28 cellular contexts compared by ENCODE assay signal in the genomic region with DNA sequence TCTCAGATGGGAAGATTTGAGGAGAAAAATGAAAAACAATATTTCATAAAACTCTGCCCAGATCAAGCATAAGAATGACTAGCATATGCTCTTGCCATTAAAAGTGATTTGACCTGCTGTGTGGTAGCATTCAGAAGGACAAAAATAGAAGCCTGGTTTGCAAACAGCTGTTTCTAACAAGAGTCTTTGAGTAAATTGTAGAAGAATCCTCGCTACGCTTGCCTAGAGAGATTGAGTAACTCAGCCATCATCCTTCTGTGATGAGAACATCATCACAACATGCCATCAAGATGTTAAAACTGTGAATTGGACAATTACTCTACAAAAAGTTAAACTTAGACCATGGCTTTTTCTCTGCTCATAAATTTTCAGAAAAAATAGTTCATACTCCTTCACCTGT.
A peak's percentile ranks its signal among the peaks of the same experiment; 100 is the strongest.
DNase-seq lines count a peak whose midpoint lies in the region; ATAC-seq and TF ChIP-seq lines count a peak whose summit lies in the region.
"Had no signal": no experiment of that assay in that cellular context is flagged by ENCODE, and none has a peak within 500 bp of the region (broad histone marks: within the 10 kb centered on the region; RNA-seq: fewer than 3 reads in every experiment).

No MANE protein-coding gene starts in this region.

- no peak for TF ChIP-seq POLR2A in gastroesophageal sphincter (IDR thresholded peaks at IDR 0.05)

- no peak for ATAC-seq in gastroesophageal sphincter
- no peak for ATAC-seq in left cardiac atrium
- ATAC-seq: GM12878; heart right ventricle; sciatic nerve; SK-N-SH treated with all-trans-retinoic acid at 6 μM for 48 hours; stimulated activated naive CD8-positive, alpha-beta T cell treated with anti-CD3 and anti-CD28 coated beads, Interleukin-15, Interleukin-2, amounts not matched to agents 100 U/mL and 50 U/mL, for 24 hours had no signal

- no peak overlapping the region for H3K4me3 ChIP-seq in foreskin fibroblast (ENCODE audit: low read depth in 1 of 2, low read length in 2 of 2)
- no peak overlapping the region for H3K4me3 ChIP-seq in skeletal muscle tissue (ENCODE audit: low read length in 3 of 3)
- no peak overlapping the region for H3K4me3 ChIP-seq in gastroesophageal sphincter
- H3K4me3 ChIP-seq: ascending aorta; BLaER1 treated with 17β-estradiol and CSF1 and Interleukin-3, amounts not matched to agents 10 nM and 100 nM; GM12878; heart right ventricle; vagina had no signal

- H3K4me1 ChIP-seq in skeletal muscle tissue (ENCODE audit: control insufficient read depth in 3 of 3, insufficient read depth in 3 of 3, low read length in 3 of 3) (peaks cover 0 to 7% (median 6%) of the 10 kb centered on the region in 3 donors), gastroesophageal sphincter (no peaks in the 10 kb centered on the region)
- H3K4me1 ChIP-seq: ascending aorta; BLaER1 treated with 17β-estradiol and CSF1 and Interleukin-3, amounts not matched to agents 10 nM and 100 nM; heart right ventricle; vagina had no signal

- H3K9me3 ChIP-seq in skeletal muscle tissue (ENCODE audit: control insufficient read depth in 3 of 3, low read length in 3 of 3) (no peaks in the 10 kb centered on the region), gastroesophageal sphincter (no peaks in the 10 kb centered on the region)
- H3K9me3 ChIP-seq: ascending aorta, heart right ventricle, vagina had no signal

- 56 to 90% methylated on average over 2 of the region's 2 CpGs for WGBS in gastroesophageal sphincter (ENCODE audit: low coverage in 1 of 2), 2 donors

- intact Hi-C loops in left cardiac atrium (cut with DNase I), result no loop called here

- TF ChIP-seq CTCF in foreskin fibroblast (IDR thresholded peaks at IDR 0.05; ENCODE audit: low read depth, low read length) (no peak), gastroesophageal sphincter (IDR thresholded peaks at IDR 0.05) (no peak)

- peak overlapping the region; percentile 10 for H3K27ac ChIP-seq in skeletal muscle tissue (ENCODE audit: low read depth, low read length)
- H3K27ac ChIP-seq in gastroesophageal sphincter, result no peak overlapping the region
- H3K27ac ChIP-seq: 22Rv1; ascending aorta; BLaER1 treated with 17β-estradiol and CSF1 and Interleukin-3, amounts not matched to agents 10 nM and 100 nM; heart right ventricle; KMS-11; vagina had no signal

- no peaks in the 10 kb centered on the region for H3K36me3 ChIP-seq in skeletal muscle tissue (ENCODE audit: control insufficient read depth in 3 of 3, insufficient read depth in 3 of 3, low read length in 3 of 3)
- H3K36me3 ChIP-seq in gastroesophageal sphincter, result no peaks in the 10 kb centered on the region
- H3K36me3 ChIP-seq: ascending aorta, heart right ventricle, vagina had no signal

- peak; percentile 5 for DNase-seq in DMS 273 (lab: John Stamatoyannopoulos, UW; ENCODE audit: unreplicated experiment)
- DNase-seq in DMS 273 treated with DMSO at 0.1 percent for 48 hours (lab: John Stamatoyannopoulos, UW), result no peak
- DNase-seq in LHCN-M2 (ENCODE audit: low read depth), result peak; percentile 83
- DNase-seq in foreskin fibroblast, result peak; percentile 68 to 80
- DNase-seq in effector CD4-positive, alpha-beta T cell, result no peak
- no peak for DNase-seq in left cardiac atrium
- DNase-seq: activated CD4-positive, alpha-beta T cell treated with anti-CD3 and anti-CD28 coated beads for 4 hours; activated effector memory CD4-positive, alpha-beta T cell treated with Interleukin-2 at 50 U/mL for 16 hours; activated T-cell treated with anti-CD3 and anti-CD28 coated beads for 4 hours; caudate nucleus; COR-L47; DMS79; heart right ventricle; MV-4-11; NCI-H146; NCI-H446 treated with DMSO at 0.1 percent for 48 hours; posterior cingulate gyrus; stimulated activated naive CD8-positive, alpha-beta T cell treated with anti-CD3 and anti-CD28 coated beads, Interleukin-15, Interleukin-2, amounts not matched to agents 100 U/mL and 50 U/mL, for 24 hours had no signal

- H3K27me3 ChIP-seq in skeletal muscle tissue (ENCODE audit: control insufficient read depth in 3 of 3, insufficient read depth in 3 of 3, low read length in 3 of 3) (no peaks in the 10 kb centered on the region), gastroesophageal sphincter (no peaks in the 10 kb centered on the region)
- H3K27me3 ChIP-seq: ascending aorta; BLaER1 treated with 17β-estradiol and CSF1 and Interleukin-3, amounts not matched to agents 10 nM and 100 nM; heart right ventricle; vagina had no signal

- H3K9ac ChIP-seq in skeletal muscle tissue (ENCODE audit: low read depth in 1 of 3, low read length in 3 of 3), result no peak overlapping the region
- H3K9ac ChIP-seq: BLaER1 treated with 17β-estradiol and CSF1 and Interleukin-3, amounts not matched to agents 10 nM and 100 nM; KMS-11 had no signal

- no peak for TF ChIP-seq EP300 in gastroesophageal sphincter (IDR thresholded peaks at IDR 0.05)

Comparison
In these comparisons a context has a peak if more than half of its experiments do, and no peak if none do; other contexts are left out.
1. DNase-seq: peak in DMS 273 (single experiment), LHCN-M2 (single experiment) and foreskin fibroblast (2 of 2); none in DMS 273 treated with DMSO at 0.1 percent for 48 hours (single experiment), effector CD4-positive, alpha-beta T cell (single experiment) and left cardiac atrium (single experiment).